In the genomic region with DNA sequence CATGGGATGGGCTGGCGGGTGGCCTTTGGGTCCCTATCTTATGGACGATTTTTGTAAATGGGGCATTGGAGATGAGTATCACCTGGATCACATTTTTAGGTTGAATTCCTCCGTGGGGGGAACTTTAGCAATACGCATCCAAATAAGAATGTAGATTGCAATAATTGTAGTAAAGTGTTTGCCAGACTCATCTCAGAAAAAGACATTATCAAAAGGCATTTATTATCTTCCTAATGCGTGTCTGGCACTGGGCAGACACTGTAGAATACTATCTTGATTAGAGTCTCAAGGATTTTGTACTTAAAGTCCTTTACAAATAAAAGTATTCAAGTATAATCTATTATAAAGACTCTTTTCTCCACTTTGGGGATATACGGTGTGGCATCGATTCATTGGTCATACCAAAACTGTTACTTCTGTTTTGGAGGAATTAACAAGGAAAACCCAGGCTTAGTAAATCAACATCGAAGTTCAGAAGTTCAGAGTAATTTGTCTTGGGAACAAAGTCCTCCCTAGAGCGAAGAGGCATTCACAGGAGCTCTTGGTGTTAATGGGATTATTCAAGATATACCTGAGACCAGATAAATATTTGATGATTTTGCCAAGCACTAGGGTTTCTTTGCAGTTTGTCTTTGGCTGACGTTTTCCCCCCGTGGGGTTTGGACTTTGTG, we compare ENCODE assay signal across 8 cellular contexts. TPM values are rescaled to one million over a fixed set of nuclear protein-coding genes. Genes with fewer than 3 reads are reported as not detected.
DNase-seq lines count a peak whose midpoint lies in the region; ATAC-seq, FAIRE-seq and TF ChIP-seq lines count a peak whose summit lies in the region.

No MANE protein-coding gene starts in this region.

- WGBS in A549 (ENCODE audit: missing lambda C conversion rate), result 42% methylated on average over 11 of the region's 11 CpGs
- WGBS in HUES64, result 27% methylated on average over 10 of the region's 11 CpGs

- peaks cover 10% of the 10 kb centered on the region; the same call in 2 of the 3 replicates for H3K4me1 ChIP-seq in A549
- H3K4me1 ChIP-seq in HUES64 (ENCODE audit: insufficient read depth, low read length), result peaks cover 46% of the 10 kb centered on the region
- H3K4me1 ChIP-seq in effector memory CD4-positive, alpha-beta T cell (ENCODE audit: control insufficient read depth, insufficient read depth, low read length, poor library complexity, severe bottlenecking), result peaks cover 15% of the 10 kb centered on the region
- no peaks in the 10 kb centered on the region for H3K4me1 ChIP-seq in BE2C

- in situ Hi-C loops in G401 (cut with HindIII; ENCODE audit: low sequenced_read_pairs), result no loop called here

- H3K4me2 ChIP-seq in A549, result peak overlapping the region; percentile 73

- ATAC-seq in A549 (no peak), natural killer cell (no peak), left colon (no peak)

- H3K27ac ChIP-seq in A549 (peak overlapping the region in 1 of 2 experiments; percentile 90; a peak in 4 of 6 replicates), HUES64 (ENCODE audit: low read depth, low read length) (no peak overlapping the region)
- H3K27ac ChIP-seq in effector memory CD4-positive, alpha-beta T cell (ENCODE audit: insufficient read depth, low read length, poor library complexity, severe bottlenecking), result no peak overlapping the region

- TF ChIP-seq CTCF in A549 (IDR thresholded peaks at IDR 0.05), result no peak
- no peak for TF ChIP-seq CTCF in natural killer cell (IDR thresholded peaks at IDR 0.05)
- TF ChIP-seq CTCF in BE2C (IDR thresholded peaks at IDR 0.05; ENCODE audit: low read depth, low read length), result no peak

- no peak for TF ChIP-seq POLR2A in A549 (IDR thresholded peaks at IDR 0.05; ENCODE audit: low read length)

- no peaks in the 10 kb centered on the region for H3K27me3 Mint-ChIP-seq in natural killer cell (ENCODE audit: low read depth in 2 of 2)

- CTCF ChIA-PET in A549 (lab: Yijun Ruan, JAX), result interaction anchor here (0.6 to 2.6 kb wide), 25 partner anchors 9 to 510 kb away, joined by 3 to 16 read pairs (median 4); no protein-coding TSS in a partner anchor

- H3K4me3 ChIP-seq in A549 (peak overlapping the region; percentile 43), HUES64 (ENCODE audit: low read length) (peak overlapping the region; percentile 52), BE2C (ENCODE audit: low read depth, low read length) (no peak overlapping the region)
- H3K4me3 ChIP-seq in effector memory CD4-positive, alpha-beta T cell (ENCODE audit: insufficient read depth, low read depth, low read length, poor library complexity, severe bottlenecking), result peak overlapping the region; percentile 51

- no peak overlapping the region for H3K9ac ChIP-seq in HUES64 (ENCODE audit: low read depth, low read length)

- H3K36me3 ChIP-seq in HUES64 (ENCODE audit: insufficient read depth, low read length), result no peaks in the 10 kb centered on the region
- peaks cover 3% of the 10 kb centered on the region for H3K36me3 ChIP-seq in effector memory CD4-positive, alpha-beta T cell (ENCODE audit: control insufficient read depth, insufficient read depth, low read length)
- H3K36me3 ChIP-seq in BE2C, result no peaks in the 10 kb centered on the region

- H3K36me3 Mint-ChIP-seq in natural killer cell, result no peaks in the 10 kb centered on the region

- H3K27me3 ChIP-seq in HUES64 (ENCODE audit: insufficient read depth, low read length), result peaks cover 43% of the 10 kb centered on the region
- H3K27me3 ChIP-seq in effector memory CD4-positive, alpha-beta T cell (replicated peaks; ENCODE audit: control insufficient read depth, insufficient read depth, low read length, poor library complexity, severe bottlenecking), result no peaks in the 10 kb centered on the region
- peaks cover 85% of the 10 kb centered on the region for H3K27me3 ChIP-seq in BE2C

- H3K4me1 Mint-ChIP-seq in natural killer cell, result peaks cover 30 to 55% of the 10 kb centered on the region in 2 donors

- no peaks in the 10 kb centered on the region for H3K9me3 ChIP-seq in A549
- no peaks in the 10 kb centered on the region for H3K9me3 ChIP-seq in HUES64 (ENCODE audit: insufficient read depth, low read depth, low read length)
- no peaks in the 10 kb centered on the region for H3K9me3 ChIP-seq in effector memory CD4-positive, alpha-beta T cell (ENCODE audit: control insufficient read depth, low read length)
- no peaks in the 10 kb centered on the region for H3K9me3 ChIP-seq in BE2C

- no peak for TF ChIP-seq EP300 in A549 (IDR thresholded peaks at IDR 0.05)

- TF ChIP-seq RAD21 in A549 (conservative IDR thresholded peaks at IDR 0.05 in 1 of 2, IDR thresholded peaks at IDR 0.05 in 1 of 2), result no peak

- no peaks in the 10 kb centered on the region for H3K9me3 Mint-ChIP-seq in natural killer cell

- POLR2A ChIA-PET in A549 (lab: Yijun Ruan, JAX), result interaction anchor here (0.6 to 1.5 kb wide), 3 partner anchors 117 to 516 kb away, joined by 3 to 5 read pairs (median 3); no protein-coding TSS in a partner anchor

- peak overlapping the region; percentile 81 to 90 for H3K27ac Mint-ChIP-seq in natural killer cell

- no peak for FAIRE-seq in A549 (lab: Jason Lieb, UNC)

- DNase-seq in A549 (ENCODE audit: low read depth in 1 of 2, low spot score in 1 of 2) (no peak), natural killer cell (no peak), left colon (no peak), DMS 273 (lab: John Stamatoyannopoulos, UW; ENCODE audit: unreplicated experiment) (no peak), G401 (ENCODE audit: low spot score) (no peak), BE2C (no peak)
- DNase-seq in effector memory CD4-positive, alpha-beta T cell, result no peak

- H3K4me3 Mint-ChIP-seq in natural killer cell, result peak overlapping the region; percentile 91

- intact Hi-C loops in natural killer cell (cut with micrococcal nuclease) (loop anchor here (1.0 to 2.0 kb wide), 5 partner anchors 22 to 216 kb away; no protein-coding TSS in a partner anchor), left colon (cut with DNase I, micrococcal nuclease) (loop anchor here in 1 of 2 donors (5.0 to 10.0 kb wide), 2 partner anchors 57 to 214 kb away; no protein-coding TSS in a partner anchor)

TF ChIP-seq in A549, 52 proteins besides CTCF, POLR2A, EP300 and RAD21 (continues in another document):
- no peak for TF ChIP-seq RARB (CRISPR knock-in tag; IDR thresholded peaks at IDR 0.05)
- TF ChIP-seq HOXA7 (CRISPR knock-in tag; IDR thresholded peaks at IDR 0.05), result no peak
- no peak for TF ChIP-seq BHLHE40 (IDR thresholded peaks at IDR 0.05; ENCODE audit: low read depth, low read length)
- TF ChIP-seq, protein P1, sequence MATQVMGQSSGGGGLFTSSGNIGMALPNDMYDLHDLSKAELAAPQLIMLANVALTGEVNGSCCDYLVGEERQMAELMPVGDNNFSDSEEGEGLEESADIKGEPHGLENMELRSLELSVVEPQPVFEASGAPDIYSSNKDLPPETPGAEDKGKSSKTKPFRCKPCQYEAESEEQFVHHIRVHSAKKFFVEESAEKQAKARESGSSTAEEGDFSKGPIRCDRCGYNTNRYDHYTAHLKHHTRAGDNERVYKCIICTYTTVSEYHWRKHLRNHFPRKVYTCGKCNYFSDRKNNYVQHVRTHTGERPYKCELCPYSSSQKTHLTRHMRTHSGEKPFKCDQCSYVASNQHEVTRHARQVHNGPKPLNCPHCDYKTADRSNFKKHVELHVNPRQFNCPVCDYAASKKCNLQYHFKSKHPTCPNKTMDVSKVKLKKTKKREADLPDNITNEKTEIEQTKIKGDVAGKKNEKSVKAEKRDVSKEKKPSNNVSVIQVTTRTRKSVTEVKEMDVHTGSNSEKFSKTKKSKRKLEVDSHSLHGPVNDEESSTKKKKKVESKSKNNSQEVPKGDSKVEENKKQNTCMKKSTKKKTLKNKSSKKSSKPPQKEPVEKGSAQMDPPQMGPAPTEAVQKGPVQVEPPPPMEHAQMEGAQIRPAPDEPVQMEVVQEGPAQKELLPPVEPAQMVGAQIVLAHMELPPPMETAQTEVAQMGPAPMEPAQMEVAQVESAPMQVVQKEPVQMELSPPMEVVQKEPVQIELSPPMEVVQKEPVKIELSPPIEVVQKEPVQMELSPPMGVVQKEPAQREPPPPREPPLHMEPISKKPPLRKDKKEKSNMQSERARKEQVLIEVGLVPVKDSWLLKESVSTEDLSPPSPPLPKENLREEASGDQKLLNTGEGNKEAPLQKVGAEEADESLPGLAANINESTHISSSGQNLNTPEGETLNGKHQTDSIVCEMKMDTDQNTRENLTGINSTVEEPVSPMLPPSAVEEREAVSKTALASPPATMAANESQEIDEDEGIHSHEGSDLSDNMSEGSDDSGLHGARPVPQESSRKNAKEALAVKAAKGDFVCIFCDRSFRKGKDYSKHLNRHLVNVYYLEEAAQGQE (IDR thresholded peaks at IDR 0.05), result no peak
- no peak for TF ChIP-seq FOSL2 (IDR thresholded peaks at IDR 0.05)
- no peak for TF ChIP-seq FOSL2 (CRISPR knock-in tag; IDR thresholded peaks at IDR 0.05)
- TF ChIP-seq NPAS2 (CRISPR knock-in tag; IDR thresholded peaks at IDR 0.05; ENCODE audit: borderline replicate concordance), result no peak
- TF ChIP-seq MAZ (IDR thresholded peaks at IDR 0.05; ENCODE audit: borderline replicate concordance, low read depth, low read length), result no peak
- no peak for TF ChIP-seq FOXS1 (CRISPR knock-in tag; IDR thresholded peaks at IDR 0.05)
- no peak for TF ChIP-seq HEYL (CRISPR knock-in tag; IDR thresholded peaks at IDR 0.05)
- TF ChIP-seq GATA3 (IDR thresholded peaks at IDR 0.05; ENCODE audit: borderline replicate concordance), result no peak
- TF ChIP-seq E2F6 (IDR thresholded peaks at IDR 0.05; ENCODE audit: borderline replicate concordance, low read depth), result no peak
- no peak for TF ChIP-seq JUN (IDR thresholded peaks at IDR 0.05)
- TF ChIP-seq EHF (CRISPR knock-in tag; IDR thresholded peaks at IDR 0.05), result no peak
- no peak for TF ChIP-seq PHF8 (IDR thresholded peaks at IDR 0.05; ENCODE audit: borderline replicate concordance, low read depth)

RNA-seq across cellular contexts. Expression of gene ACKR3, which starts 0.6 kb away (rescaled TPM):
- polyA plus RNA-seq in A549 (2011; rRNA removed), result 21.3 and 25.0 TPM in 2 replicates
- 82.3 and 102 TPM in 2 replicates for polyA plus RNA-seq in A549 (2012; cell fraction: cytosol; rRNA removed)
- polyA plus RNA-seq in A549 (2012; cell fraction: nucleus; rRNA removed), result 167 and 249 TPM in 2 replicates
- polyA plus RNA-seq in A549 (2017; fragmentation: RNase III; extraction: RNeasy Plus Mini Kit Qiagen cat#74134 plus additional on column Dnase treatment), result 25.4 to 34.9 TPM (median 33.2 TPM) in 3 replicates
- polyA minus RNA-seq in A549 (2011; rRNA and poly(A)+ RNA removed), result 32.5 and 45.3 TPM in 2 replicates
- polyA plus RNA-seq in HUES64 (2013, experiment 1 of 2), result 4.3 TPM
- 6.8 TPM for polyA plus RNA-seq in HUES64 (2013, experiment 2 of 2)
- total RNA-seq in natural killer cell, result 1 to 10 TPM; 4.4 to 5.5 (median 4.6) TPM
- 10 to 100 TPM in 1 of 2 donors, 1 to 10 TPM in 1; 8.5 to 11.3 TPM for total RNA-seq in left colon
- not detected in 2 replicates for total RNA-seq in G401 (2014; rRNA removed; shearing (Covaris generic))
- polyA plus RNA-seq in BE2C (2012; ENCODE audit: insufficient read depth, insufficient read length, low read depth), result 0.20 TPM
